In genomic region chr4:108029321-108029720, GRCh38 we compare ENCODE assay signal across 14 cellular contexts. TPM values are rescaled to one million over a fixed set of nuclear protein-coding genes. Genes with fewer than 3 reads are reported as not detected.
DNase-seq lines count a peak whose midpoint lies in the region; ATAC-seq and TF ChIP-seq lines count a peak whose summit lies in the region.
"Had no signal": no experiment of that assay in that cellular context is flagged by ENCODE, and none has a peak within 500 bp of the region (broad histone marks: within the 10 kb centered on the region; RNA-seq: fewer than 3 reads in every experiment).

No MANE protein-coding gene starts in this region.

- POLR2A ChIA-PET in naive thymus-derived CD8-positive, alpha-beta T cell (lab: Charles Lee): interaction anchor here (0.8 to 3.9 kb wide), 24 partner anchors 10 to 590 kb away, joined by 3 to 30 read pairs (median 6); partner anchors contain the start of genes LEF1 and RPL34

- H3K9me2 ChIP-seq in OCI-LY1 (ENCODE audit: low read depth, low read length): no peaks in the 10 kb centered on the region

- H3K4me1 ChIP-seq in BLaER1: peaks cover 41% of the 10 kb centered on the region
- H3K4me1 ChIP-seq in OCI-LY1 (ENCODE audit: insufficient read depth, low read length, severe bottlenecking): peaks cover 57% of the 10 kb centered on the region

- no peak for TF ChIP-seq POLR2A in erythroblast (IDR thresholded peaks at IDR 0.05; ENCODE audit: low read length)

- H3K4me2 ChIP-seq in BLaER1 (peak overlapping the region; percentile 23), OCI-LY1 (ENCODE audit: low read length) (peak overlapping the region; percentile 5; the same call in 1 of the 2 replicates)
- H3K4me2 ChIP-seq: PC-9 had no signal

- H3K9me3 ChIP-seq in BLaER1 (no peaks in the 10 kb centered on the region), OCI-LY1 (ENCODE audit: low read length) (no peaks in the 10 kb centered on the region), MG63 (no peaks in the 10 kb centered on the region)

- H3K4me3 ChIP-seq in BLaER1 (no peak overlapping the region), OCI-LY1 (ENCODE audit: low read depth, low read length, poor library complexity, severe bottlenecking) (no peak overlapping the region), MG63 (no peak overlapping the region)
- H3K4me3 ChIP-seq: PC-9 had no signal

- H2AFZ ChIP-seq in OCI-LY1 (ENCODE audit: low read length): no peak overlapping the region
- H2AFZ ChIP-seq: PC-9 had no signal

- no peak for TF ChIP-seq CTCF in OCI-LY1 (IDR thresholded peaks at IDR 0.05; ENCODE audit: low read length)

- DNase-seq in naive thymus-derived CD8-positive, alpha-beta T cell: peak in 7 of 10 donors; percentile 30 to 70 (median 40)
- DNase-seq in erythroblast (lab: John Stamatoyannopoulos, UW) (no peak), MG63 (no peak), hepatic stellate cell (ENCODE audit: low spot score) (no peak)
- DNase-seq: KG1, NCI-H2107, PC-9, right cardiac atrium, T-helper 9 cell had no signal

- ATAC-seq in activated T-helper 17 cell treated with anti-CD3 and anti-CD28 coated beads, Interleukin-2, amount 50 U/mL, for 72 hours (replicated peaks): peak; percentile 28
- ATAC-seq in naive thymus-derived CD8-positive, alpha-beta T cell: peak; percentile 62 to 68
- ATAC-seq in HG03025 (IDR thresholded peaks at IDR 0.05; ENCODE audit: low FRiP score, unreplicated experiment): no peak

- H3K4me3 Mint-ChIP-seq in activated T-helper 17 cell treated with anti-CD3 and anti-CD28 coated beads, Interleukin-2, amount 50 U/mL, for 72 hours: peak overlapping the region; percentile 45
- peak overlapping the region; percentile 73 to 92 (median 85) for H3K4me3 Mint-ChIP-seq in naive thymus-derived CD8-positive, alpha-beta T cell
- H3K4me3 Mint-ChIP-seq: dendritic cell treated with granulocyte-macrophage colony-stimulating factor and Interleukin-4, amounts not matched to agents 40 ng/mL and 50 ng/mL, for 4 days had no signal

- H3K27me3 Mint-ChIP-seq in activated T-helper 17 cell treated with anti-CD3 and anti-CD28 coated beads, Interleukin-2, amount 50 U/mL, for 72 hours: no peaks in the 10 kb centered on the region
- H3K27me3 Mint-ChIP-seq in naive thymus-derived CD8-positive, alpha-beta T cell: no peaks in the 10 kb centered on the region
- H3K27me3 Mint-ChIP-seq: dendritic cell treated with granulocyte-macrophage colony-stimulating factor and Interleukin-4, amounts not matched to agents 40 ng/mL and 50 ng/mL, for 4 days had no signal

- no peaks in the 10 kb centered on the region for H3K79me2 ChIP-seq in OCI-LY1 (ENCODE audit: insufficient read depth, low read length)

- H3K9ac ChIP-seq in BLaER1: no peak overlapping the region
- H3K9ac ChIP-seq in OCI-LY1 (ENCODE audit: low read length): peak overlapping the region; percentile 24; the same call in 1 of the 2 replicates

- peak overlapping the region; percentile 83 for H3K27ac Mint-ChIP-seq in activated T-helper 17 cell treated with anti-CD3 and anti-CD28 coated beads, Interleukin-2, amount 50 U/mL, for 72 hours
- H3K27ac Mint-ChIP-seq in naive thymus-derived CD8-positive, alpha-beta T cell: peak overlapping the region; percentile 93 to 99 (median 96)
- H3K27ac Mint-ChIP-seq: dendritic cell treated with granulocyte-macrophage colony-stimulating factor and Interleukin-4, amounts not matched to agents 40 ng/mL and 50 ng/mL, for 4 days had no signal

- peaks cover 27% of the 10 kb centered on the region for H3K4me1 Mint-ChIP-seq in activated T-helper 17 cell treated with anti-CD3 and anti-CD28 coated beads, Interleukin-2, amount 50 U/mL, for 72 hours
- peaks cover 24 to 60% (median 51%) of the 10 kb centered on the region in 4 donors for H3K4me1 Mint-ChIP-seq in naive thymus-derived CD8-positive, alpha-beta T cell

- H3K27me3 ChIP-seq in BLaER1 (no peaks in the 10 kb centered on the region), OCI-LY1 (ENCODE audit: insufficient read depth, low read length) (no peaks in the 10 kb centered on the region), MG63 (no peaks in the 10 kb centered on the region)

- H3K36me3 Mint-ChIP-seq in activated T-helper 17 cell treated with anti-CD3 and anti-CD28 coated beads, Interleukin-2, amount 50 U/mL, for 72 hours (ENCODE audit: low read depth): peaks cover 42% of the 10 kb centered on the region
- peaks cover 0 to 23% (median 0%) of the 10 kb centered on the region in 3 donors for H3K36me3 Mint-ChIP-seq in naive thymus-derived CD8-positive, alpha-beta T cell

- H3K36me3 ChIP-seq in BLaER1 (peaks cover 80% of the 10 kb centered on the region), OCI-LY1 (ENCODE audit: insufficient read depth, low read length) (peaks cover 70% of the 10 kb centered on the region), MG63 (no peaks in the 10 kb centered on the region; the same call in 1 of the 2 replicates)

- no peaks in the 10 kb centered on the region for H3F3A ChIP-seq in OCI-LY1 (ENCODE audit: insufficient read depth, low read length)

- H3K27ac ChIP-seq in BLaER1 (peak overlapping the region; percentile 16; the same call in 1 of the 2 replicates), OCI-LY1 (ENCODE audit: low read depth, low read length, poor library complexity, severe bottlenecking) (peak overlapping the region; percentile 99)
- H3K27ac ChIP-seq: PC-9 had no signal

- no peaks in the 10 kb centered on the region for H3K9me3 Mint-ChIP-seq in activated T-helper 17 cell treated with anti-CD3 and anti-CD28 coated beads, Interleukin-2, amount 50 U/mL, for 72 hours
- H3K9me3 Mint-ChIP-seq in naive thymus-derived CD8-positive, alpha-beta T cell: peaks cover 0 to 3% (median 0%) of the 10 kb centered on the region in 9 donors
- H3K9me3 Mint-ChIP-seq: dendritic cell treated with granulocyte-macrophage colony-stimulating factor and Interleukin-4, amounts not matched to agents 40 ng/mL and 50 ng/mL, for 4 days had no signal

- H4K20me1 ChIP-seq in BLaER1 (peaks cover 10% of the 10 kb centered on the region; the same call in 1 of the 2 replicates), OCI-LY1 (ENCODE audit: insufficient read depth, low read length) (no peaks in the 10 kb centered on the region)

RNA-seq across cellular contexts. Expression of gene HADH, which starts 39.6 kb away (rescaled TPM):
- 10 to 100 TPM; 26.8 to 36.5 TPM for total RNA-seq in activated T-helper 17 cell treated with anti-CD3 and anti-CD28 coated beads, Interleukin-2, amount 50 U/mL, for 72 hours
- total RNA-seq in naive thymus-derived CD8-positive, alpha-beta T cell: 10 to 100 TPM; 22.5 to 23.1 TPM
- polyA plus RNA-seq in naive thymus-derived CD8-positive, alpha-beta T cell: 10 to 100 TPM; 36.0 to 42.2 (median 37.7) TPM
- total RNA-seq in MG63 (2014; rRNA removed; shearing (Covaris generic); ENCODE audit: low replicate concordance): 24.3 and 30.8 TPM in 2 replicates

Comparison
In these comparisons a context has a peak if more than half of its experiments do, and no peak if none do; other contexts are left out.
1. DNase-seq: peak in naive thymus-derived CD8-positive, alpha-beta T cell (7 of 10); none in erythroblast (0 of 2), MG63 (single experiment) and hepatic stellate cell (single experiment).